Comparison of ENCODE assay signal across 8 cellular contexts in the genomic region with DNA sequence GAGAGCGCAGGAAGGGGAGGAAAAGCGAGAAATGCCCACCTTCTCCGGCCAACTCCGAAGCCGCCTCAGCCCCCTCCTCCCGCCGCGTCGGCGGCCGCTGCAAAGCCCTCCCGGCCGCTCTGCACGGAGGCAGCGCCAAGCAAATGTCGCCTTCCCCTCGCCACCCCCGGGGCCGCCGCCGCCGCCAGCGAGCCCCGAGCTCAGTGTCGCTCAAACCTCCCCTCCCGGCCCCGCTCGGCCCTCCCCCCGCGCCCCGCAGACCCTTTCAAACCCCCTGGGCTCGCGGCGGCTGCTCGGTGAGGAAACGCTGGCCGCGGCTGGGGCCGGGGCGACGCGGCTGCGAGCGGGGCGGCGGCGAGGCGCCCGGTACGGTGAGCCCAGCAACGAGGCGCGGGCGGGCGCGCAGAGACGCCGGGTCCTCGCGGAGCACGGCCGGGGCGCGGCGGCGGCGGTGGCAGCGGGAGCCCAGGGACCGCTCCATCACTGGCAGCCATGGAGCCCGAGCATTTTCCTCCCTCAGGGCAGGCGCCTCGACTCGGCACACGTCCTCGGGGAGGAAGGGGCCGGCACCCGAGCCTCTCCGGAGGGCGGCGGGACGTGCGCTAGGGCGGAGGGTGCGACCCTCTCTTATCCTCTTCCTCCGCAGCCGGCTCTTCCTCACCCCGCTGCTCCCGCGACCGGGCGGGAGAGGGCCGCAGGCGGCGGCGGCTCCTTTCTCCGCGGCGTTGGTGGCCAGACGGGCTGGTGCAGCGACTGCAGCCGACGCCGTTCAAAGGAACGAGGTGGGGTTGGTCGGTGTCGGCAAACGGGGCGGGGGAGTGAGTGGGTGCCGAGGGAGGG. TPM values are rescaled to one million over a fixed set of nuclear protein-coding genes. Genes with fewer than 3 reads are reported as not detected.
A peak's percentile ranks its signal among the peaks of the same experiment; 100 is the strongest.
DNase-seq lines count a peak whose midpoint lies in the region; ATAC-seq and TF ChIP-seq lines count a peak whose summit lies in the region.

No MANE protein-coding gene starts in this region.

- CTCF ChIA-PET in activated CD4-positive, alpha-beta memory T cell treated with anti-CD3 and anti-CD28 coated beads for 36 hours (lab: Charles Lee), result interaction anchor here (0.6 kb wide), 2 partner anchors 14 to 95 kb away, joined by 3 read pairs; no protein-coding TSS in a partner anchor

- H3K36me3 Mint-ChIP-seq in activated CD4-positive, alpha-beta memory T cell treated with anti-CD3 and anti-CD28 coated beads for 36 hours, result peaks cover 3% of the 10 kb centered on the region
- H3K36me3 Mint-ChIP-seq in natural killer cell, result no peaks in the 10 kb centered on the region

- peak; percentile 8 for ATAC-seq in GM19467 (IDR thresholded peaks at IDR 0.05; ENCODE audit: unreplicated experiment)
- ATAC-seq in HG03565 (IDR thresholded peaks at IDR 0.05; ENCODE audit: unreplicated experiment), result peak; percentile 6
- peak; percentile 10 to 18 (median 14) for ATAC-seq in natural killer cell
- ATAC-seq in thoracic aorta (ENCODE audit: insufficient number of reproducible peaks, low FRiP score, low read depth), result peak; percentile 44

- peaks cover 20 to 43% of the 10 kb centered on the region in 2 donors for H3K4me1 ChIP-seq in thoracic aorta (ENCODE audit: control insufficient read depth in 1 of 2, low read depth in 2 of 2)

- intact Hi-C loops in activated CD4-positive, alpha-beta memory T cell treated with anti-CD3 and anti-CD28 coated beads for 36 hours (cut with micrococcal nuclease), result loop anchor here (1.0 to 5.0 kb wide), 10 partner anchors 92 to 765 kb away; a partner anchor contains a TSS
- intact Hi-C loops in natural killer cell (cut with micrococcal nuclease), result loop anchor here (2.0 to 10.0 kb wide), 4 partner anchors 16 to 1582 kb away; a partner anchor contains a TSS

- H3K27me3 ChIP-seq in thoracic aorta (replicated peaks; ENCODE audit: insufficient read depth), result no peaks in the 10 kb centered on the region

- H3K4me3 Mint-ChIP-seq in activated CD4-positive, alpha-beta memory T cell treated with anti-CD3 and anti-CD28 coated beads for 36 hours, result peak overlapping the region; percentile 93
- peak overlapping the region; percentile 97 for H3K4me3 Mint-ChIP-seq in natural killer cell

- peaks cover 2% of the 10 kb centered on the region for H3K27me3 Mint-ChIP-seq in activated CD4-positive, alpha-beta memory T cell treated with anti-CD3 and anti-CD28 coated beads for 36 hours
- no peaks in the 10 kb centered on the region for H3K27me3 Mint-ChIP-seq in natural killer cell (ENCODE audit: low read depth in 2 of 2)

- H3K36me3 ChIP-seq in thoracic aorta, result no peaks in the 10 kb centered on the region

- POLR2A ChIA-PET in activated CD4-positive, alpha-beta memory T cell treated with anti-CD3 and anti-CD28 coated beads for 36 hours (lab: Charles Lee), result no interaction called here

- DNase-seq in activated CD4-positive, alpha-beta memory T cell treated with anti-CD3 and anti-CD28 coated beads for 36 hours, result no peak
- DNase-seq in epithelial cell of prostate (ENCODE audit: low read depth, low spot score) (no peak), natural killer cell (no peak), thoracic aorta (ENCODE audit: low spot score) (peak; percentile 24), medulla oblongata (ENCODE audit: extremely low spot score) (no peak)

- H3K4me3 ChIP-seq in thoracic aorta, result peak overlapping the region; percentile 96

- peak overlapping the region; percentile 84 for H3K27ac ChIP-seq in C4-2B
- peak overlapping the region; percentile 88 for H3K27ac ChIP-seq in epithelial cell of prostate
- peak overlapping the region; percentile 97 to 99 for H3K27ac ChIP-seq in thoracic aorta

- no peak for TF ChIP-seq CTCF in C4-2B (conservative IDR thresholded peaks at IDR 0.05)
- TF ChIP-seq CTCF in natural killer cell (IDR thresholded peaks at IDR 0.05), result no peak
- TF ChIP-seq CTCF in thoracic aorta (IDR thresholded peaks at IDR 0.05), result no peak

- H3K4me1 Mint-ChIP-seq in activated CD4-positive, alpha-beta memory T cell treated with anti-CD3 and anti-CD28 coated beads for 36 hours (ENCODE audit: low read depth), result peaks cover 43% of the 10 kb centered on the region
- H3K4me1 Mint-ChIP-seq in natural killer cell, result peaks cover 40 to 48% of the 10 kb centered on the region in 2 donors

- H3K9me3 Mint-ChIP-seq in activated CD4-positive, alpha-beta memory T cell treated with anti-CD3 and anti-CD28 coated beads for 36 hours, result no peaks in the 10 kb centered on the region
- H3K9me3 Mint-ChIP-seq in natural killer cell, result no peaks in the 10 kb centered on the region

- no peaks in the 10 kb centered on the region for H3K9me3 ChIP-seq in thoracic aorta

- H3K27ac Mint-ChIP-seq in activated CD4-positive, alpha-beta memory T cell treated with anti-CD3 and anti-CD28 coated beads for 36 hours, result peak overlapping the region; percentile 85
- peak overlapping the region; percentile 89 to 95 for H3K27ac Mint-ChIP-seq in natural killer cell

RNA-seq across cellular contexts. Expression of a gene that starts 0.5 kb away (rescaled TPM):
- total RNA-seq in activated CD4-positive, alpha-beta memory T cell treated with anti-CD3 and anti-CD28 coated beads for 36 hours, result 1 to 10 TPM; 4.4 to 5.6 TPM
- total RNA-seq in natural killer cell, result 10 to 100 TPM; 44.3 to 54.4 (median 44.6) TPM
- total RNA-seq in thoracic aorta, result 100 to 1,000 TPM; 107 to 129 TPM

Comparison
In these comparisons a context has a peak if more than half of its experiments do, and no peak if none do; other contexts are left out.
1. RNA of a gene that starts 0.5 kb away (total RNA-seq): 107 to 129 TPM in thoracic aorta and 44.3 to 54.4 TPM in natural killer cell; 4.4 to 5.6 TPM in activated CD4-positive, alpha-beta memory T cell treated with anti-CD3 and anti-CD28 coated beads for 36 hours; every median in the first group is over 4 times any median in the second.
2. Peak in every context shown above with its lines, with median percentiles within 50 percentile points of each other: H3K27ac ChIP-seq and ATAC-seq.